ENCODE assay signal across 20 cellular contexts in genomic region chr2:85790499-85790898, GRCh38. TPM values are rescaled to one million over a fixed set of nuclear protein-coding genes. Genes with fewer than 3 reads are reported as not detected.
DNase-seq lines count a peak whose midpoint lies in the region; ATAC-seq and TF ChIP-seq lines count a peak whose summit lies in the region.
"Had no signal": no experiment of that assay in that cellular context is flagged by ENCODE, and none has a peak within 500 bp of the region (broad histone marks: within the 10 kb centered on the region; RNA-seq: fewer than 3 reads in every experiment).

No MANE protein-coding gene starts in this region.

- no peaks in the 10 kb centered on the region for H3K4me1 Mint-ChIP-seq in CD4-positive, alpha-beta T cell (ENCODE audit: low read depth)
- H3K4me1 Mint-ChIP-seq: activated CD4-positive, alpha-beta T cell treated with anti-CD3 and anti-CD28 coated beads, Interleukin-2, amount 10 ng/mL, durations not matched to agents 7 days and 5 days; CD4-positive, CD25-positive, alpha-beta regulatory T cell had no signal

- DNase-seq in left ventricle myocardium inferior (no peak), cardiac septum (ENCODE audit: low spot score) (no peak), SKM-1 treated with dmso at 0.1 percent for 144 hours (lab: John Stamatoyannopoulos, UW; ENCODE audit: unreplicated experiment) (peak; percentile 99), mesendoderm (no peak), NCI-H69 (lab: John Stamatoyannopoulos, UW) (no peak)
- DNase-seq in CD4-positive, alpha-beta T cell = no peak
- DNase-seq: activated CD4-positive, alpha-beta T cell treated with anti-CD3 and anti-CD28 coated beads, Interleukin-2, amount 10 ng/mL, durations not matched to agents 7 days and 5 days; activated naive CD4-positive, alpha-beta T cell treated with Interleukin-2 at 50 U/mL for 16 hours; activated T-cell treated with anti-CD3 and anti-CD28 coated beads for 4 hours; CD4-positive, CD25-positive, alpha-beta regulatory T cell; DMS153; foreskin fibroblast; midbrain; testis had no signal

- H3K4ac ChIP-seq in mesendoderm (ENCODE audit: low read depth, low read length) = no peak overlapping the region

- H3K4me3 ChIP-seq in left ventricle myocardium inferior (no peak overlapping the region), mesendoderm (ENCODE audit: low read length) (no peak overlapping the region)
- H3K4me3 ChIP-seq: A549, neural progenitor cell, SK-N-MC, testis had no signal

- H3K18ac ChIP-seq in mesendoderm (ENCODE audit: low read length) = no peak overlapping the region

- H3K27ac Mint-ChIP-seq in CD4-positive, alpha-beta T cell = no peak overlapping the region
- H3K27ac Mint-ChIP-seq: activated CD4-positive, alpha-beta T cell treated with anti-CD3 and anti-CD28 coated beads, Interleukin-2, amount 10 ng/mL, durations not matched to agents 7 days and 5 days; CD4-positive, CD25-positive, alpha-beta regulatory T cell; stimulated activated effector memory CD8-positive, alpha-beta T cell treated with anti-CD3 and anti-CD28 coated beads, Interleukin-12 subunit alpha, Interleukin-12 subunit beta, amount 100 ng/mL, for 72 hours had no signal

- intact Hi-C loops in left ventricle myocardium inferior (cut with micrococcal nuclease) (no loop called here), cardiac septum (cut with DNase I) (no loop called here)
- intact Hi-C loops in CD4-positive, alpha-beta T cell (cut with DNase I, micrococcal nuclease) = no loop called here

- ATAC-seq in GM18519 (IDR thresholded peaks at IDR 0.05; ENCODE audit: low FRiP score, unreplicated experiment) = no peak
- ATAC-seq in CD4-positive, alpha-beta T cell (ENCODE audit: poor library complexity) = no peak
- ATAC-seq in GM18867 (IDR thresholded peaks at IDR 0.05; ENCODE audit: unreplicated experiment) = no peak
- ATAC-seq: stimulated activated effector memory CD8-positive, alpha-beta T cell treated with anti-CD3 and anti-CD28 coated beads, Interleukin-12 subunit alpha, Interleukin-12 subunit beta, amount 100 ng/mL, for 72 hours had no signal

- CTCF ChIA-PET in CD4-positive, alpha-beta T cell (lab: Charles Lee) = no interaction called here

- no peak overlapping the region for H2AK5ac ChIP-seq in mesendoderm (ENCODE audit: low read length)

- no CpG with 5 or more reads among the region's 8 CpGs for WGBS in mesendoderm (ENCODE audit: extremely low coverage, insufficient coverage, low lambda C conversion rate)

- no peak overlapping the region for H3K9ac ChIP-seq in mesendoderm (ENCODE audit: low read length)
- H3K9ac ChIP-seq: neural progenitor cell had no signal

- POLR2A ChIA-PET in CD4-positive, alpha-beta T cell (lab: Charles Lee) = no interaction called here

- no peak overlapping the region for H3K4me3 Mint-ChIP-seq in CD4-positive, alpha-beta T cell
- H3K4me3 Mint-ChIP-seq: activated CD4-positive, alpha-beta T cell treated with anti-CD3 and anti-CD28 coated beads, Interleukin-2, amount 10 ng/mL, durations not matched to agents 7 days and 5 days; CD4-positive, CD25-positive, alpha-beta regulatory T cell; neural progenitor cell; stimulated activated effector memory CD8-positive, alpha-beta T cell treated with anti-CD3 and anti-CD28 coated beads, Interleukin-12 subunit alpha, Interleukin-12 subunit beta, amount 100 ng/mL, for 72 hours had no signal

- no peak overlapping the region for H4K8ac ChIP-seq in mesendoderm (ENCODE audit: low read depth, low read length)

- H3K56ac ChIP-seq in mesendoderm (ENCODE audit: low read length) = peak overlapping the region; percentile 17

- no peaks in the 10 kb centered on the region for H3K9me3 Mint-ChIP-seq in CD4-positive, alpha-beta T cell
- H3K9me3 Mint-ChIP-seq: activated CD4-positive, alpha-beta T cell treated with anti-CD3 and anti-CD28 coated beads, Interleukin-2, amount 10 ng/mL, durations not matched to agents 7 days and 5 days; CD4-positive, CD25-positive, alpha-beta regulatory T cell; neural progenitor cell; stimulated activated effector memory CD8-positive, alpha-beta T cell treated with anti-CD3 and anti-CD28 coated beads, Interleukin-12 subunit alpha, Interleukin-12 subunit beta, amount 100 ng/mL, for 72 hours had no signal

- H2BK15ac ChIP-seq in mesendoderm (replicated peaks; ENCODE audit: low read depth) = no peak overlapping the region

- peaks cover 12% of the 10 kb centered on the region for H3K27me3 Mint-ChIP-seq in CD4-positive, alpha-beta T cell

- peaks cover 98% of the 10 kb centered on the region for H3K4me1 ChIP-seq in left ventricle myocardium inferior
- H3K4me1 ChIP-seq in mesendoderm (ENCODE audit: control insufficient read depth, low read depth, low read length) = no peaks in the 10 kb centered on the region
- H3K4me1 ChIP-seq: neural progenitor cell had no signal

- H2BK120ac ChIP-seq in mesendoderm (ENCODE audit: low read depth, low read length) = no peak overlapping the region

- H3K36me3 Mint-ChIP-seq in CD4-positive, alpha-beta T cell (ENCODE audit: low read depth) = no peaks in the 10 kb centered on the region
- H3K36me3 Mint-ChIP-seq: CD4-positive, CD25-positive, alpha-beta regulatory T cell; neural progenitor cell; stimulated activated effector memory CD8-positive, alpha-beta T cell treated with anti-CD3 and anti-CD28 coated beads, Interleukin-12 subunit alpha, Interleukin-12 subunit beta, amount 100 ng/mL, for 72 hours had no signal

- no peak overlapping the region for H2BK5ac ChIP-seq in mesendoderm (ENCODE audit: low read length)

- H3K27me3 ChIP-seq in left ventricle myocardium inferior (ENCODE audit: low read depth) = no peaks in the 10 kb centered on the region
- H3K27me3 ChIP-seq in mesendoderm (ENCODE audit: insufficient read depth, low read length, poor library complexity) = no peaks in the 10 kb centered on the region
- no peaks in the 10 kb centered on the region for H3K27me3 ChIP-seq in CD4-positive, alpha-beta T cell (ENCODE audit: control insufficient read depth, insufficient read depth, low read length)
- H3K27me3 ChIP-seq: testis had no signal

- no peak overlapping the region for H4K5ac ChIP-seq in mesendoderm (ENCODE audit: low read length)

- no peaks in the 10 kb centered on the region for H3K79me1 ChIP-seq in mesendoderm (ENCODE audit: low read length)

- no peaks in the 10 kb centered on the region for H3K79me2 ChIP-seq in mesendoderm (ENCODE audit: control insufficient read depth, insufficient read depth, low read length)

- H3K23ac ChIP-seq in mesendoderm (ENCODE audit: low read length) = no peak overlapping the region

- no peak overlapping the region for H3K4me2 ChIP-seq in mesendoderm (ENCODE audit: low read length)
- H3K4me2 ChIP-seq: A549, neural progenitor cell had no signal

- H3K36me3 ChIP-seq in left ventricle myocardium inferior (peaks cover 31% of the 10 kb centered on the region), mesendoderm (ENCODE audit: control insufficient read depth, insufficient read depth, low read length) (no peaks in the 10 kb centered on the region)
- H3K36me3 ChIP-seq: neural progenitor cell had no signal

- no peaks in the 10 kb centered on the region for H3K9me3 ChIP-seq in left ventricle myocardium inferior (replicated peaks)
- H3K9me3 ChIP-seq in CD4-positive, alpha-beta T cell (ENCODE audit: control insufficient read depth, low read length) = no peaks in the 10 kb centered on the region
- H3K9me3 ChIP-seq: A549, testis had no signal

- TF ChIP-seq CTCF in left ventricle myocardium inferior (IDR thresholded peaks at IDR 0.05; ENCODE audit: borderline replicate concordance) = no peak
- no peak for TF ChIP-seq CTCF in CD4-positive, alpha-beta T cell (IDR thresholded peaks at IDR 0.05)

- H3K27ac ChIP-seq in left ventricle myocardium inferior (replicated peaks) (peak overlapping the region; percentile 87), mesendoderm (ENCODE audit: low read depth, low read length) (no peak overlapping the region)
- H3K27ac ChIP-seq in CD4-positive, alpha-beta T cell (ENCODE audit: low read depth, low read length) = no peak overlapping the region
- H3K27ac ChIP-seq: neural progenitor cell, SK-N-MC, testis had no signal

RNA-seq across cellular contexts. Expression of gene ATOH8, which starts 36.7 kb away (rescaled TPM):
- total RNA-seq in left ventricle myocardium inferior (23.3 TPM), cardiac septum (21.0 TPM)
- 0.37 TPM for polyA plus RNA-seq in mesendoderm (2013, experiment 1 of 2)
- polyA plus RNA-seq in mesendoderm (2013, experiment 2 of 2) = 0.39 TPM
- not detected for total RNA-seq in CD4-positive, alpha-beta T cell
- total RNA-seq: CD4-positive, CD25-positive, alpha-beta regulatory T cell had no signal
- polyA plus RNA-seq: CD4-positive, CD25-positive, alpha-beta regulatory T cell had no signal

Comparison
In these comparisons a context has a peak if more than half of its experiments do, and no peak if none do; other contexts are left out.
1. RNA of gene ATOH8, which starts 36.7 kb away (total RNA-seq): 23.3 TPM in left ventricle myocardium inferior (single experiment) and 21.0 TPM in cardiac septum (single experiment); not detected in CD4-positive, alpha-beta T cell; every median in the first group is over 10 times any median in the second.